21 cellular contexts compared by ENCODE assay signal in genomic region chr5:13480834-13481233, GRCh38.
"Had no signal": no experiment of that assay in that cellular context is flagged by ENCODE, and none has a peak within 500 bp of the region (broad histone marks: within the 10 kb centered on the region; RNA-seq: fewer than 3 reads in every experiment).

No MANE protein-coding gene starts in this region.

- H3K4me3 ChIP-seq: right atrium auricular region, skin epidermis, tibial artery had no signal

- H3K9me3 ChIP-seq: right atrium auricular region, tibial artery had no signal

- H3K9me3 Mint-ChIP-seq: immature natural killer cell; nephron progenitor cell; stimulated activated naive B cell treated with anti-CD40 and anti-IgM and Interleukin-4, amounts not matched to agents 10 μg/mL and 1 μg/mL and 100 μg/mL, for 72 hours had no signal

- H3K27me3 ChIP-seq: brain microvascular endothelial cell, right atrium auricular region, tibial artery had no signal

- H3K36me3 Mint-ChIP-seq: activated naive CD8-positive, alpha-beta T cell; immature natural killer cell; stimulated activated naive B cell treated with anti-CD40 and anti-IgM and Interleukin-4, amounts not matched to agents 10 μg/mL and 1 μg/mL and 100 μg/mL, for 72 hours had no signal

- H3K27ac Mint-ChIP-seq: activated CD8-positive, alpha-beta T cell treated with anti-CD3 and anti-CD28 coated beads, Interleukin-2, amount 10 ng/mL, durations not matched to agents 7 days and 5 days; activated naive CD8-positive, alpha-beta T cell; immature natural killer cell; nephron progenitor cell; progenitor cell of endocrine pancreas; stimulated activated naive B cell treated with anti-CD40 and anti-IgM and Interleukin-4, amounts not matched to agents 10 μg/mL and 1 μg/mL and 100 μg/mL, for 72 hours had no signal

- H3K36me3 ChIP-seq: brain microvascular endothelial cell, right atrium auricular region, tibial artery had no signal

- H3K4me1 ChIP-seq: right atrium auricular region, tibial artery had no signal

- H3K27ac ChIP-seq: brain microvascular endothelial cell, right atrium auricular region, skin epidermis, tibial artery had no signal

- DNase-seq: activated CD4-positive, alpha-beta T cell treated with anti-CD3 and anti-CD28 coated beads for 4 hours; activated CD8-positive, alpha-beta memory T cell treated with anti-CD3 and anti-CD28 coated beads, Interleukin-2, amount 50 U/mL, for 4 hours; activated CD8-positive, alpha-beta T cell treated with anti-CD3 and anti-CD28 coated beads, Interleukin-2, amount 10 ng/mL, durations not matched to agents 7 days and 5 days; activated effector memory CD4-positive, alpha-beta T cell treated with anti-CD3 and anti-CD28 coated beads, Interleukin-2, amount 50 U/mL, for 16 hours; activated T-cell treated with anti-CD3 and anti-CD28 coated beads, Interleukin-2, amount 50 U/mL, for 48 hours; amniotic stem cell; brain microvascular endothelial cell; cortex of kidney; effector memory CD4-positive, alpha-beta T cell; foreskin melanocyte; head of caudate nucleus; immature natural killer cell; nephron progenitor cell; stimulated activated CD4-positive, alpha-beta T cell treated with anti-CD3 and anti-CD28 coated beads, Interleukin-15, amount 100 ng/mL, for 24 hours; stimulated activated CD4-positive, alpha-beta T cell treated with anti-CD3 and anti-CD28 coated beads, Interleukin-4, amount 100 ng/mL, for 1 hour; stimulated activated naive B cell treated with anti-CD40 and anti-IgM and Interleukin-4, amounts not matched to agents 10 μg/mL and 1 μg/mL and 100 μg/mL, for 72 hours; tibial artery had no signal

- ATAC-seq: activated CD8-positive, alpha-beta T cell treated with anti-CD3 and anti-CD28 coated beads, Interleukin-2, amount 10 ng/mL, durations not matched to agents 7 days and 5 days; stimulated activated naive B cell treated with anti-CD40 and anti-IgM and Interleukin-4, amounts not matched to agents 10 μg/mL and 1 μg/mL and 100 μg/mL, for 72 hours had no signal
